ENCODE assay signal across 16 cellular contexts in the genomic region with DNA sequence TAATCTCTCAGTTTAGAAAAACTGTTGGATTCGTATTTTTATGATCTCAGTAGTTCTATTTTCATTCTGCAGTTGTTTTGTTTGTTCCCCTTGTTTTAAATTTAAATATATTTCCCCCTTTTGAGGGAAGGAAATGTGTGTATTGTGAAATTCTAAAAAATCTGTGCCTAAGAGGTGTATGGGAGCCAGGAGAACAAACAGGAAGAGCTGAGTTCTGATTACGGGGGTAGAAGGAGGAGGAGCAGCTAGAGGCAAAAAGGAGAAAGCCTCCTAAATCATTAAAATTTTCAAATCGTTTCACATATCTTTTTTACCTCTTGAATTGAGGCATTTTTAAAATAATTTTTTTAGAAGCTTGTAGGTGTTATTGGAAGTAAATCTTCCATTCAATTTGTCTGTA. TPM values are rescaled to one million over a fixed set of nuclear protein-coding genes. Genes with fewer than 3 reads are reported as not detected.
DNase-seq lines count a peak whose midpoint lies in the region; ATAC-seq and TF ChIP-seq lines count a peak whose summit lies in the region.
"Had no signal": no experiment of that assay in that cellular context is flagged by ENCODE, and none has a peak within 500 bp of the region (broad histone marks: within the 10 kb centered on the region; RNA-seq: fewer than 3 reads in every experiment).

No MANE protein-coding gene starts in this region.

- peak overlapping the region; percentile 5 to 78 for H3K4me3 Mint-ChIP-seq in CD14-positive monocyte
- H3K4me3 Mint-ChIP-seq in T-helper 17 cell = no peak overlapping the region
- no peak overlapping the region for H3K4me3 Mint-ChIP-seq in immature natural killer cell
- H3K4me3 Mint-ChIP-seq: CD4-positive, CD25-positive, alpha-beta regulatory T cell; IgD-negative memory B cell had no signal

- intact Hi-C loops in CD14-positive monocyte (cut with micrococcal nuclease) = loop anchor here (1.0 to 10.0 kb wide), 5 partner anchors 37 to 1053 kb away; a partner anchor contains a TSS
- intact Hi-C loops in prostate gland (cut with DNase I) = loop anchor here (10.0 kb wide), 1 partner anchor 119 kb away; no protein-coding TSS in a partner anchor

- H3K27me3 Mint-ChIP-seq in CD14-positive monocyte (ENCODE audit: low read depth in 3 of 3) = peaks cover 0 to 4% (median 2%) of the 10 kb centered on the region in 3 donors
- H3K27me3 Mint-ChIP-seq in T-helper 17 cell = peaks cover 7% of the 10 kb centered on the region
- peaks cover 0 to 5% (median 0%) of the 10 kb centered on the region in 3 donors for H3K27me3 Mint-ChIP-seq in immature natural killer cell (ENCODE audit: low read depth in 3 of 3)
- H3K27me3 Mint-ChIP-seq: IgD-negative memory B cell had no signal

- H3K4me1 Mint-ChIP-seq in CD14-positive monocyte (peaks cover 35% of the 10 kb centered on the region), T-helper 17 cell (peaks cover 3% of the 10 kb centered on the region), immature natural killer cell (no peaks in the 10 kb centered on the region)
- H3K4me1 Mint-ChIP-seq: CD4-positive, CD25-positive, alpha-beta regulatory T cell had no signal

- H3K36me3 ChIP-seq in prostate gland = no peaks in the 10 kb centered on the region

- 40% methylated on average over 3 of the region's 3 CpGs for WGBS in prostate gland

- H3K9me3 ChIP-seq in T-helper 17 cell (ENCODE audit: control insufficient read depth, low read length, poor library complexity, severe bottlenecking) (no peaks in the 10 kb centered on the region), prostate gland (no peaks in the 10 kb centered on the region)

- H3K36me3 Mint-ChIP-seq in CD14-positive monocyte = no peaks in the 10 kb centered on the region
- H3K36me3 Mint-ChIP-seq in T-helper 17 cell (ENCODE audit: low read depth) = no peaks in the 10 kb centered on the region
- no peaks in the 10 kb centered on the region for H3K36me3 Mint-ChIP-seq in immature natural killer cell
- H3K36me3 Mint-ChIP-seq: CD4-positive, CD25-positive, alpha-beta regulatory T cell had no signal

- peak overlapping the region; percentile 60 to 92 (median 79) for H3K27ac Mint-ChIP-seq in CD14-positive monocyte
- peak overlapping the region; percentile 6 for H3K27ac Mint-ChIP-seq in T-helper 17 cell
- no peak overlapping the region for H3K27ac Mint-ChIP-seq in immature natural killer cell
- H3K27ac Mint-ChIP-seq: CD4-positive, CD25-positive, alpha-beta regulatory T cell; IgD-negative memory B cell had no signal

- H3K9me3 Mint-ChIP-seq in CD14-positive monocyte = peaks cover 0 to 14% (median 8%) of the 10 kb centered on the region in 7 donors
- no peaks in the 10 kb centered on the region for H3K9me3 Mint-ChIP-seq in immature natural killer cell
- H3K9me3 Mint-ChIP-seq: IgD-negative memory B cell had no signal

- no peaks in the 10 kb centered on the region for H3K27me3 ChIP-seq in prostate gland (replicated peaks; ENCODE audit: insufficient read depth)

- H3K4me1 ChIP-seq in prostate gland (replicated peaks) = no peaks in the 10 kb centered on the region

- no peak for TF ChIP-seq POLR2A in prostate gland (IDR thresholded peaks at IDR 0.05)

- peak overlapping the region; percentile 20 to 49 for H3K27ac ChIP-seq in prostate gland
- H3K27ac ChIP-seq: HL-60, PC-9, RWPE1, SK-N-MC had no signal

- TF ChIP-seq CTCF in CD14-positive monocyte (IDR thresholded peaks at IDR 0.05) (no peak), prostate gland (IDR thresholded peaks at IDR 0.05) (no peak), GM10266 (IDR thresholded peaks at IDR 0.05; ENCODE audit: control insufficient read depth, insufficient read depth, low read depth, missing control alignments) (no peak)

- H3K4me3 ChIP-seq in prostate gland = no peak overlapping the region
- H3K4me3 ChIP-seq: PC-9, SK-N-MC had no signal

- no peak for DNase-seq in CD14-positive monocyte (ENCODE audit: low spot score)
- DNase-seq in T-helper 17 cell = no peak
- DNase-seq in globus pallidus (ENCODE audit: low spot score) = peak; percentile 13
- DNase-seq in prostate gland (ENCODE audit: low spot score) = no peak
- no peak for DNase-seq in immature natural killer cell
- DNase-seq in GM10266 (ENCODE audit: extremely low spot score) = no peak
- no peak for DNase-seq in GM03348 (ENCODE audit: low spot score)
- DNase-seq: GOT3 had no signal

- no peak for ATAC-seq in T-helper 17 cell
- no peak for ATAC-seq in HG02763 (IDR thresholded peaks at IDR 0.05; ENCODE audit: unreplicated experiment)

RNA-seq across cellular contexts. Expression of a gene that starts 2.3 kb away (rescaled TPM):
- polyA plus RNA-seq in CD14-positive monocyte (not detected), immature natural killer cell (under 1 TPM in 1 of 3 donors, not detected in 2; 0.17 TPM)
- total RNA-seq in T-helper 17 cell (not detected), prostate gland (1 to 10 TPM in 1 of 2 donors, under 1 TPM in 1; 0.28 to 1.0 TPM)
- total RNA-seq: CD4-positive, CD25-positive, alpha-beta regulatory T cell; MCF 10A; PC-9 had no signal
- polyA plus RNA-seq: CD4-positive, CD25-positive, alpha-beta regulatory T cell had no signal

RNA-seq across cellular contexts. Expression of a gene that starts 8.5 kb away (rescaled TPM):
- 10 to 100 TPM; 64.9 to 70.7 TPM for polyA plus RNA-seq in CD14-positive monocyte
- 10 to 100 TPM; 23.4 to 34.4 TPM for total RNA-seq in T-helper 17 cell
- 1,000 to 10,000 TPM in 1 of 2 donors, 100 to 1,000 TPM in 1; 134 to 2,107 TPM for total RNA-seq in prostate gland
- 100 to 1,000 TPM in 1 of 3 donors, 10 to 100 TPM in 2; 62.7 to 113 (median 76.1) TPM for polyA plus RNA-seq in immature natural killer cell

RNA-seq across cellular contexts. Expression of a gene that starts 29.6 kb away (rescaled TPM):
- polyA plus RNA-seq in CD14-positive monocyte (10 to 100 TPM; 84.5 to 84.7 TPM), immature natural killer cell (100 to 1,000 TPM in 2 of 3 donors, 10 to 100 TPM in 1; 75.0 to 118 (median 104) TPM)
- total RNA-seq in T-helper 17 cell (10 to 100 TPM; 41.2 to 48.1 TPM), prostate gland (10 to 100 TPM; 52.0 to 52.6 TPM)

Comparison
In these comparisons a context has a peak if more than half of its experiments do, and no peak if none do; other contexts are left out.
1. H3K27ac Mint-ChIP-seq: peak in CD14-positive monocyte (7 of 7) and T-helper 17 cell (single experiment); none in immature natural killer cell (0 of 6).
2. H3K4me3 Mint-ChIP-seq: peak in CD14-positive monocyte (2 of 2); none in T-helper 17 cell (single experiment) and immature natural killer cell (0 of 5).